11 cellular contexts compared by ENCODE assay signal in the genomic region with DNA sequence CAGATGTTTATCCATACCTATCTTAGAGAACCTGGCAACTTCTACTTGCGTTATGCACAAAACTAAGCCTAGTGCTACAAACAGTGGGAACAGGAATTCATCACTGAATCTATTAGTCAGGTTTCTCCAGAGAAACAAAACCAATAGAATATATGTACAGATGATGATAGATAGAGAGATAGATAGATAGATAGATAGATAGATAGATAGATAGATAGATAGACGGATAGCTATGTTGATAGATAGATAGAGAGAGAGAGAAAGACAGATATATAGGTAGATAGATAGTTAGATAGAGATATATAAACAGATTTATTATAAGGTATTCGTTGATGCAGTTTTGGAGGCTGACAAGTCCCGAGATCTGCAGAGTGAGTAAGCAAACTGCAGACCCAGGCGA.
"Had no signal": no experiment of that assay in that cellular context is flagged by ENCODE, and none has a peak within 500 bp of the region (broad histone marks: within the 10 kb centered on the region; RNA-seq: fewer than 3 reads in every experiment).

No MANE protein-coding gene starts in this region.

- H3K4me3 ChIP-seq: GM23248, GM23338, HAP-1 had no signal

- DNase-seq: GM23248, GOT3, H7, H9, HCEC 1CT, HFFc6 had no signal

- H3K9me3 ChIP-seq: HAP-1 had no signal

- H3K9ac ChIP-seq: GM23248 had no signal

- H3K4me2 ChIP-seq: GM23338 had no signal

- H3K4me1 Mint-ChIP-seq: GM23338 had no signal

- H3K27ac ChIP-seq: GM23248 had no signal

- H3K4me3 Mint-ChIP-seq: GM23338, H9, HFFc6 had no signal

- H3K36me3 ChIP-seq: HAP-1 had no signal

- FAIRE-seq: H1, H54 had no signal

- H3K27ac Mint-ChIP-seq: GM23338, H9, HFFc6 had no signal

- H3K9me3 Mint-ChIP-seq: H9 had no signal

- H2AFZ ChIP-seq: GM23248, GM23338 had no signal

- H3K4me1 ChIP-seq: HAP-1 had no signal

- ATAC-seq: GM23338, HCT116 had no signal
